ENCODE assay signal across 8 cellular contexts in genomic region chr2:37653805-37654378, GRCh38. TPM values are rescaled to one million over a fixed set of nuclear protein-coding genes. Genes with fewer than 3 reads are reported as not detected.
DNase-seq lines count a peak whose midpoint lies in the region; ATAC-seq and TF ChIP-seq lines count a peak whose summit lies in the region.

No MANE protein-coding gene starts in this region.

- no peaks in the 10 kb centered on the region for H3K9me2 ChIP-seq in OCI-LY7 (ENCODE audit: insufficient read depth, low read length)

- peaks cover 95% of the 10 kb centered on the region for H3K79me2 ChIP-seq in ACC112 (ENCODE audit: control insufficient read depth, insufficient read depth, low read length, unreplicated experiment)
- peaks cover 9% of the 10 kb centered on the region; the same call in 1 of the 2 replicates for H3K79me2 ChIP-seq in OCI-LY7 (ENCODE audit: insufficient read depth, low read depth, low read length)

- WGBS in esophagus muscularis mucosa: 46% methylated on average over 14 of the region's 14 CpGs
- 74 to 79% (median 79%) methylated on average over 14 of the region's 14 CpGs for WGBS in ovary, 3 donors

- TF ChIP-seq POLR2A in esophagus muscularis mucosa (IDR thresholded peaks at IDR 0.05; ENCODE audit: low read depth) (no peak), ovary (IDR thresholded peaks at IDR 0.05) (no peak)

- peak; percentile 82 for DNase-seq in OCI-LY7 (ENCODE audit: low spot score)
- DNase-seq in esophagus muscularis mucosa (ENCODE audit: extremely low spot score): no peak
- DNase-seq in posterior vena cava (ENCODE audit: low spot score): peak; percentile 80
- DNase-seq in ovary: no peak
- no peak for DNase-seq in effector CD4-positive, alpha-beta T cell

- TF ChIP-seq CTCF in OCI-LY7 (conservative IDR thresholded peaks at IDR 0.05; ENCODE audit: low read length) (no peak), esophagus muscularis mucosa (IDR thresholded peaks at IDR 0.05) (no peak), ovary (IDR thresholded peaks at IDR 0.05) (no peak)

- POLR2A ChIA-PET in OCI-LY7 (lab: Charles Lee): interaction anchor here (0.6 to 4.1 kb wide), 24 partner anchors 9 to 1486 kb away, joined by 3 to 30 read pairs (median 4); partner anchors contain the start of gene CDC42EP3

- H3K27ac ChIP-seq in ACC112 (ENCODE audit: low read depth, low read length) (peak overlapping the region; percentile 57), OCI-LY7 (ENCODE audit: low read depth, low read length, poor library complexity, severe bottlenecking) (peak overlapping the region; percentile 94), esophagus muscularis mucosa (replicated peaks in 1 of 4) (peak overlapping the region; percentile 67 to 98 (median 84)), ovary (no peak overlapping the region)

- H3K4me3 ChIP-seq in ACC112 (ENCODE audit: low read depth, low read length) (no peak overlapping the region), OCI-LY7 (ENCODE audit: low read depth, low read length, poor library complexity, severe bottlenecking) (peak overlapping the region; percentile 64), esophagus muscularis mucosa (peak overlapping the region in 2 of 4 donors; percentile 9 to 12), ovary (no peak overlapping the region)

- TF ChIP-seq EP300 in esophagus muscularis mucosa (IDR thresholded peaks at IDR 0.05) (no peak), ovary (IDR thresholded peaks at IDR 0.05) (no peak)

- CTCF ChIA-PET in OCI-LY7 (lab: Charles Lee; ENCODE audit: unreplicated experiment): interaction anchor here (0.6 to 1.5 kb wide), 13 partner anchors 9 to 569 kb away, joined by 3 to 13 read pairs (median 4); no protein-coding TSS in a partner anchor

- H4K20me1 ChIP-seq in OCI-LY7 (ENCODE audit: insufficient read depth, low read length): no peaks in the 10 kb centered on the region

- H2AFZ ChIP-seq in ACC112 (ENCODE audit: low read length, unreplicated experiment): no peak overlapping the region
- peak overlapping the region; percentile 13; the same call in 1 of the 2 replicates for H2AFZ ChIP-seq in OCI-LY7 (ENCODE audit: low read length)

- TSS peak; percentile 80 for BruUV-seq in OCI-LY7 (replicated peaks; lab: Mats Ljungman, UMichigan)

- peak overlapping the region; percentile 96 for H3K4me2 ChIP-seq in OCI-LY7 (ENCODE audit: low read length)

- H3K4me1 ChIP-seq in ACC112 (ENCODE audit: control insufficient read depth, insufficient read depth, low read length, unreplicated experiment): peaks cover 78% of the 10 kb centered on the region
- H3K4me1 ChIP-seq in OCI-LY7 (ENCODE audit: insufficient read depth, low read length, poor library complexity, severe bottlenecking): peaks cover 85% of the 10 kb centered on the region
- peaks cover 98 to 100% (median 99%) of the 10 kb centered on the region in 4 donors for H3K4me1 ChIP-seq in esophagus muscularis mucosa
- H3K4me1 ChIP-seq in ovary (ENCODE audit: insufficient read depth): peaks cover 11% of the 10 kb centered on the region

- intact Hi-C loops in OCI-LY7 (cut with micrococcal nuclease; ENCODE audit: unreplicated experiment) (loop anchor here (1.0 to 10.0 kb wide), 5 partner anchors 18 to 1299 kb away; partner anchors contain the start of gene CRIM1), esophagus muscularis mucosa (cut with DNase I) (no loop called here), posterior vena cava (cut with DNase I) (loop anchor here in 1 of 2 donors (1.0 kb wide), 1 partner anchor 25 kb away; no protein-coding TSS in a partner anchor), ovary (cut with DNase I) (no loop called here)

- ATAC-seq in GM18519 (IDR thresholded peaks at IDR 0.05; ENCODE audit: low FRiP score, unreplicated experiment): peak; percentile 28
- peak; percentile 44 for ATAC-seq in HG03045 (IDR thresholded peaks at IDR 0.05; ENCODE audit: unreplicated experiment)

- peaks cover 15% of the 10 kb centered on the region; the same call in 1 of the 2 replicates for H3K36me3 ChIP-seq in ACC112 (ENCODE audit: insufficient read depth, low read length)
- no peaks in the 10 kb centered on the region for H3K36me3 ChIP-seq in OCI-LY7 (ENCODE audit: insufficient read depth, low read length)
- peaks cover 0 to 4% (median 0%) of the 10 kb centered on the region in 4 donors for H3K36me3 ChIP-seq in esophagus muscularis mucosa
- H3K36me3 ChIP-seq in ovary: no peaks in the 10 kb centered on the region

- no peaks in the 10 kb centered on the region for H3K9me3 ChIP-seq in OCI-LY7 (ENCODE audit: low read length)
- H3K9me3 ChIP-seq in esophagus muscularis mucosa: no peaks in the 10 kb centered on the region
- no peaks in the 10 kb centered on the region for H3K9me3 ChIP-seq in ovary

- no peaks in the 10 kb centered on the region for H3K27me3 ChIP-seq in ACC112 (ENCODE audit: insufficient read depth, low read length)
- no peaks in the 10 kb centered on the region for H3K27me3 ChIP-seq in esophagus muscularis mucosa
- no peaks in the 10 kb centered on the region for H3K27me3 ChIP-seq in ovary

RNA-seq across cellular contexts. Expression of gene CDC42EP3, which starts 17.6 kb away (rescaled TPM):
- 5.7 and 7.2 TPM in 2 replicates for total RNA-seq in OCI-LY7 (2014; rRNA removed; shearing (Covaris generic))
- total RNA-seq in OCI-LY7 (2022): 20.8 and 22.9 TPM in 2 replicates
- total RNA-seq in esophagus muscularis mucosa: 100 to 1,000 TPM in 2 of 4 donors, 10 to 100 TPM in 2; 67.7 to 217 (median 112) TPM
- 10 to 100 TPM; 74.5 to 95.3 TPM for total RNA-seq in posterior vena cava
- total RNA-seq in ovary: 10 to 100 TPM; 12.0 to 82.7 (median 22.3) TPM
- 10 to 100 TPM; 27.6 to 40.3 TPM for polyA plus RNA-seq in ovary

Comparison
In these comparisons a context has a peak if more than half of its experiments do, and no peak if none do; other contexts are left out.
1. H3K27ac ChIP-seq: peak in ACC112 (single experiment), OCI-LY7 (single experiment) and esophagus muscularis mucosa (4 of 4); none in ovary (0 of 2).
2. DNase-seq: peak in OCI-LY7 (single experiment) and posterior vena cava (single experiment); none in esophagus muscularis mucosa (single experiment), ovary (0 of 5) and effector CD4-positive, alpha-beta T cell (single experiment).